Comparison of ENCODE assay signal across 17 cellular contexts in the genomic region with DNA sequence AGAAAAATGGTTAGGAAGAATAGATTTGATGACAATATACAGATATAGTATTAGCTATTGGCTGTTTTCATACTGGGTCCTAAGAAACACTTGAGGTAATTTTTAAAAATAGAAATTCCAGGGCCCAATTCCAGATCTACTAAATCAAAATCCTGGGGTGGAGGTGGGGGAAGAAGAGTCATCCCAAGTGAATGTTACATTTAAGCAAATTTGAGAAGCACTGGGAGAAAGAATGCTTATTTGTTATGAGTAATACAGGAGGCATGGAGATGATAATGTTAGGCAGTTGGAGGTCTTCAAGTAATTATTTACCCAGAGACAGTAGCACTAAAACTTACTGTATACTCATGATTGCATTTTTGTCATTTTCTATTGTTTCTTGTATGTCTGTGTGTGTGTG.
DNase-seq lines count a peak whose midpoint lies in the region; ATAC-seq, FAIRE-seq and TF ChIP-seq lines count a peak whose summit lies in the region.
"Had no signal": no experiment of that assay in that cellular context is flagged by ENCODE, and none has a peak within 500 bp of the region (broad histone marks: within the 10 kb centered on the region; RNA-seq: fewer than 3 reads in every experiment).

No MANE protein-coding gene starts in this region.

- peaks cover 4 to 11% of the 10 kb centered on the region in 2 donors for H3K27me3 Mint-ChIP-seq in stimulated activated naive B cell treated with anti-CD40 and anti-IgM and Interleukin-4, amounts not matched to agents 10 μg/mL and 1 μg/mL and 100 μg/mL, for 72 hours

- no peak for TF ChIP-seq CTCF in A673 (conservative IDR thresholded peaks at IDR 0.05; ENCODE audit: low read depth, low read length)
- no peak for TF ChIP-seq CTCF in astrocyte of the spinal cord (IDR thresholded peaks at IDR 0.05; ENCODE audit: low read depth, low read length)
- TF ChIP-seq CTCF in keratinocyte (optimal IDR thresholded peaks at IDR 0.05 in 1 of 3, IDR thresholded peaks at IDR 0.05 in 1 of 3, conservative IDR thresholded peaks at IDR 0.05 in 1 of 3; ENCODE audit: extremely low read depth in 1 of 3, insufficient read depth in 2 of 3, low read length in 3 of 3): no peak

- no peaks in the 10 kb centered on the region for H4K20me1 ChIP-seq in keratinocyte (ENCODE audit: control insufficient read depth, extremely low read depth, insufficient read depth, low read length)

- no peaks in the 10 kb centered on the region for H3K36me3 Mint-ChIP-seq in stimulated activated naive B cell treated with anti-CD40 and anti-IgM and Interleukin-4, amounts not matched to agents 10 μg/mL and 1 μg/mL and 100 μg/mL, for 72 hours

- POLR2A ChIA-PET in A673 (lab: Charles Lee; ENCODE audit: low non-redundant PET): no interaction called here

- no peak overlapping the region for H3K27ac Mint-ChIP-seq in stimulated activated naive B cell treated with anti-CD40 and anti-IgM and Interleukin-4, amounts not matched to agents 10 μg/mL and 1 μg/mL and 100 μg/mL, for 72 hours

- no peaks in the 10 kb centered on the region for H3K4me1 Mint-ChIP-seq in stimulated activated naive B cell treated with anti-CD40 and anti-IgM and Interleukin-4, amounts not matched to agents 10 μg/mL and 1 μg/mL and 100 μg/mL, for 72 hours

- no peak overlapping the region for H3K4me3 ChIP-seq in A673 (ENCODE audit: low read depth, low read length, poor library complexity, severe bottlenecking)
- no peak overlapping the region for H3K4me3 ChIP-seq in astrocyte of the spinal cord (ENCODE audit: low read depth, low read length)
- no peak overlapping the region for H3K4me3 ChIP-seq in keratinocyte (ENCODE audit: control insufficient read depth in 2 of 3, extremely low read depth in 1 of 3, insufficient read depth in 2 of 3, low read depth in 1 of 3, low read length in 3 of 3)
- H3K4me3 ChIP-seq in small intestine (ENCODE audit: low read depth in 1 of 2, low read length in 2 of 2): no peak overlapping the region
- H3K4me3 ChIP-seq: cardiac muscle cell, esophagus squamous epithelium, stomach had no signal

- H3K36me3 ChIP-seq in A673 (ENCODE audit: insufficient read depth, low read length, poor library complexity, severe bottlenecking) (no peaks in the 10 kb centered on the region), keratinocyte (ENCODE audit: control insufficient read depth in 2 of 2, extremely low read depth in 1 of 2, insufficient read depth in 2 of 2, low read length in 2 of 2) (no peaks in the 10 kb centered on the region), small intestine (ENCODE audit: control insufficient read depth in 2 of 2, insufficient read depth in 2 of 2, low read length in 2 of 2) (no peaks in the 10 kb centered on the region)
- H3K36me3 ChIP-seq: cardiac muscle cell, esophagus squamous epithelium, stomach had no signal

- H3K9me1 ChIP-seq in keratinocyte (ENCODE audit: control insufficient read depth, extremely low read depth, insufficient read depth, low read length): no peaks in the 10 kb centered on the region

- no peak for ATAC-seq in HG03025 (IDR thresholded peaks at IDR 0.05; ENCODE audit: low FRiP score, unreplicated experiment)
- no peak for ATAC-seq in stimulated activated naive B cell treated with anti-CD40 and anti-IgM and Interleukin-4, amounts not matched to agents 10 μg/mL and 1 μg/mL and 100 μg/mL, for 72 hours (replicated peaks)
- ATAC-seq: Panc1 had no signal

- intact Hi-C loops in A673 (cut with micrococcal nuclease; ENCODE audit: unreplicated experiment): no loop called here

- H3K27me3 ChIP-seq in A673 (replicated peaks; ENCODE audit: insufficient read depth, low read depth, low read length, poor library complexity) (no peaks in the 10 kb centered on the region), keratinocyte (ENCODE audit: control insufficient read depth, extremely low read depth, insufficient read depth, low read length) (no peaks in the 10 kb centered on the region), small intestine (ENCODE audit: control insufficient read depth in 2 of 2, insufficient read depth in 2 of 2, low read length in 2 of 2) (no peaks in the 10 kb centered on the region)
- H3K27me3 ChIP-seq: cardiac muscle cell, esophagus squamous epithelium, stomach had no signal

- peaks cover 0 to 2% of the 10 kb centered on the region in 2 donors for H3K9me3 Mint-ChIP-seq in stimulated activated naive B cell treated with anti-CD40 and anti-IgM and Interleukin-4, amounts not matched to agents 10 μg/mL and 1 μg/mL and 100 μg/mL, for 72 hours

- H3K27ac ChIP-seq in A673 (ENCODE audit: low read depth, low read length, poor library complexity, severe bottlenecking): no peak overlapping the region
- no peak overlapping the region for H3K27ac ChIP-seq in keratinocyte (ENCODE audit: control insufficient read depth, insufficient read depth, low read length)
- no peak overlapping the region for H3K27ac ChIP-seq in small intestine (ENCODE audit: low read depth in 1 of 2, low read length in 1 of 2)
- H3K27ac ChIP-seq: cardiac muscle cell, esophagus squamous epithelium, KMS-11 had no signal

- no peak overlapping the region for H3K4me2 ChIP-seq in keratinocyte (ENCODE audit: control insufficient read depth, extremely low read depth, insufficient read depth, low read depth, low read length)
- H3K4me2 ChIP-seq: KMS-11 had no signal

- in situ Hi-C loops in astrocyte of the spinal cord (cut with HindIII; ENCODE audit: low sequenced_read_pairs): no loop called here

- H3K9me3 ChIP-seq in A673 (ENCODE audit: low read depth, low read length, poor library complexity, severe bottlenecking): no peaks in the 10 kb centered on the region
- H3K9me3 ChIP-seq in keratinocyte (ENCODE audit: control insufficient read depth, low read depth, low read length): no peaks in the 10 kb centered on the region
- H3K9me3 ChIP-seq in small intestine (ENCODE audit: control insufficient read depth, low read depth): no peaks in the 10 kb centered on the region
- H3K9me3 ChIP-seq: esophagus squamous epithelium, stomach had no signal

- DNase-seq in A673 (ENCODE audit: low spot score) (peak; percentile 61), HTR-8/SVneo (ENCODE audit: insufficient read length, low spot score) (peak; percentile 74), astrocyte of the spinal cord (ENCODE audit: low read depth, low spot score) (peak; percentile 92), keratinocyte (ENCODE audit: low read depth, low spot score) (peak; percentile 17), small intestine (no peak), DMS79 treated with DMSO at 0.1 percent for 48 hours (lab: John Stamatoyannopoulos, UW) (no peak)
- no peak for DNase-seq in stimulated activated naive B cell treated with anti-CD40 and anti-IgM and Interleukin-4, amounts not matched to agents 10 μg/mL and 1 μg/mL and 100 μg/mL, for 72 hours
- DNase-seq: activated T-cell treated with anti-CD3 and anti-CD28 coated beads for 4 hours; esophagus squamous epithelium; NCI-H2171 treated with DMSO at 0.1 percent for 48 hours; occipital lobe; stimulated activated CD4-positive, alpha-beta T cell treated with anti-CD3 and anti-CD28 coated beads, Interleukin-4, amount 100 ng/mL, for 4 hours; stomach had no signal

- FAIRE-seq in HTR-8/SVneo (lab: Jason Lieb, UNC) (peak; percentile 95), keratinocyte (lab: Jason Lieb, UNC) (no peak), small intestine (lab: Jason Lieb, UNC) (no peak)

- H3K9ac ChIP-seq in keratinocyte (ENCODE audit: control insufficient read depth, extremely low read depth, insufficient read depth, low read length): no peak overlapping the region
- H3K9ac ChIP-seq: KMS-11 had no signal

- H3K4me1 ChIP-seq in A673 (ENCODE audit: insufficient read depth, low read length, poor library complexity, severe bottlenecking): peaks cover 29% of the 10 kb centered on the region
- peaks cover 2% of the 10 kb centered on the region for H3K4me1 ChIP-seq in keratinocyte (ENCODE audit: control insufficient read depth, extremely low read depth, insufficient read depth, low read length)
- no peaks in the 10 kb centered on the region for H3K4me1 ChIP-seq in small intestine (ENCODE audit: control insufficient read depth in 2 of 2, insufficient read depth in 1 of 2, low read depth in 1 of 2, low read length in 1 of 2)

- CTCF ChIA-PET in A673 (lab: Charles Lee): no interaction called here

- no peak overlapping the region for H2AFZ ChIP-seq in keratinocyte (ENCODE audit: control insufficient read depth, low read length)

- no peaks in the 10 kb centered on the region for H3K79me2 ChIP-seq in keratinocyte (ENCODE audit: control insufficient read depth, insufficient read depth, low read length)

- no peak overlapping the region for H3K4me3 Mint-ChIP-seq in stimulated activated naive B cell treated with anti-CD40 and anti-IgM and Interleukin-4, amounts not matched to agents 10 μg/mL and 1 μg/mL and 100 μg/mL, for 72 hours

- BruUV-seq in A673 (replicated peaks; lab: Mats Ljungman, UMichigan): no TSS peak

- dilution Hi-C loops in keratinocyte (cut with MboI; ENCODE audit: extremely low pct_ligation_motif_present, low sequenced_read_pairs): no loop called here

Comparison
In these comparisons a context has a peak if more than half of its experiments do, and no peak if none do; other contexts are left out.
1. DNase-seq: peak in A673 (single experiment), HTR-8/SVneo (single experiment), astrocyte of the spinal cord (single experiment) and keratinocyte (single experiment); none in stimulated activated naive B cell treated with anti-CD40 and anti-IgM and Interleukin-4, amounts not matched to agents 10 μg/mL and 1 μg/mL and 100 μg/mL, for 72 hours (single experiment), small intestine (single experiment) and DMS79 treated with DMSO at 0.1 percent for 48 hours (single experiment).